In genomic region chr1:201268604-201269151, GRCh38 we compare ENCODE assay signal across 1 cellular context.
TF ChIP-seq lines count a peak whose summit lies in the region.

No MANE protein-coding gene starts in this region.

TF ChIP-seq in K562, 482 proteins besides CTCF, POLR2A, EP300 and RAD21 (continued from another document):
- TF ChIP-seq ZBTB34 (CRISPR knock-in tag; IDR thresholded peaks at IDR 0.05), result no peak
- no peak for TF ChIP-seq TRIM28 (IDR thresholded peaks at IDR 0.05)
- no peak for TF ChIP-seq PRDM10 (IDR thresholded peaks at IDR 0.05; ENCODE audit: partially characterized antibody)
- TF ChIP-seq ARID2 (IDR thresholded peaks at IDR 0.05), result no peak
- no peak for TF ChIP-seq TAF7 (tag; IDR thresholded peaks at IDR 0.05)
- no peak for TF ChIP-seq THAP12 (CRISPR knock-in tag; IDR thresholded peaks at IDR 0.05)
- TF ChIP-seq ZNF217 (CRISPR knock-in tag; IDR thresholded peaks at IDR 0.05), result no peak
- no peak for TF ChIP-seq HES1 (IDR thresholded peaks at IDR 0.05; ENCODE audit: low read depth)
- no peak for TF ChIP-seq TBP (optimal IDR thresholded peaks at IDR 0.05; ENCODE audit: low read depth, low read length)
- no peak for TF ChIP-seq SETDB1 (IDR thresholded peaks at IDR 0.05; ENCODE audit: low read length)
- no peak for TF ChIP-seq ZNF518B (CRISPR knock-in tag; IDR thresholded peaks at IDR 0.05)
- no peak for TF ChIP-seq BRF1 (IDR thresholded peaks at IDR 0.05; ENCODE audit: borderline replicate concordance, extremely low read depth, insufficient read length)
- TF ChIP-seq CBX8 (IDR thresholded peaks at IDR 0.05; ENCODE audit: borderline replicate concordance, extremely low read depth, low read depth, low read length, poor library complexity, severe bottlenecking), result no peak
- TF ChIP-seq JUND (IDR thresholded peaks at IDR 0.05; ENCODE audit: borderline replicate concordance, low read depth, low read length), result 0 out of 2 replicates have a peak, but pooled peaks have one; percentile 8
- no peak for TF ChIP-seq JUND (tag; IDR thresholded peaks at IDR 0.05; ENCODE audit: borderline replicate concordance, low read depth, low read length)
- no peak for TF ChIP-seq E2F4 (CRISPR knock-in tag; IDR thresholded peaks at IDR 0.05; ENCODE audit: low read depth)
- TF ChIP-seq DACH1 (IDR thresholded peaks at IDR 0.05; ENCODE audit: partially characterized antibody), result no peak
